Comparison of ENCODE assay signal across 13 cellular contexts in the genomic region with DNA sequence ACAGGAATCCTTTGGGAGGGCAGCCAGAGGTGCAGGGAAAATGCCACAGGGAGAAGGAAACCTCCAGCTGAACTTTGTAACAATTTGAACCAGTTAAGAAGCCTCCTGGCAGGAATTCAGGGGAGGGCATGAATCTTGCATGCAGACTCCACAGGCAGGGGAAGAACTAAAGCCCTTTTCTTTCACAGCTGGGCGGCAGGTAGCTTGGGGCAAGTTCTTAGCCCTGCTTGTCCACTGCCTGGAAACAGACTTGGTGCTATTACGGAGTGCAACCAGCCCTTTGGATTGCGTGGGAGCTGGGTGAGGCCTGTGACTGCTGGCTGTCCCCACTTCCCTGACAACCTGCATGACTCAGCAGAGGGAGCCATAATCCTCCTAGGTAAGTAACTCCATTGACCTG.
"Had no signal": no experiment of that assay in that cellular context is flagged by ENCODE, and none has a peak within 500 bp of the region (broad histone marks: within the 10 kb centered on the region; RNA-seq: fewer than 3 reads in every experiment).

No MANE protein-coding gene starts in this region.

- H3K9ac ChIP-seq: parathyroid adenoma had no signal

- DNase-seq: activated CD4-positive, alpha-beta T cell treated with anti-CD3 and anti-CD28 coated beads, Interleukin-2, amount 50 U/mL, for 1 hour; activated naive CD4-positive, alpha-beta T cell treated with anti-CD3 and anti-CD28 coated beads, Interleukin-2, amount 50 U/mL, for 16 hours; activated T-cell treated with anti-CD3 and anti-CD28 coated beads for 4 hours; kidney glomerular epithelial cell; midbrain; small intestine; stomach; T-helper 2 cell; uterus had no signal

- ATAC-seq: gastroesophageal sphincter had no signal

- H3K27me3 ChIP-seq: gastroesophageal sphincter, right atrium auricular region, stomach, uterus had no signal

- H3K79me2 ChIP-seq: parathyroid adenoma had no signal

- H3K4me1 ChIP-seq: gastroesophageal sphincter, parathyroid adenoma, right atrium auricular region, stomach, uterus had no signal

- H3K36me3 ChIP-seq: gastroesophageal sphincter, right atrium auricular region, stomach, thoracic aorta, uterus had no signal

- H3K27ac ChIP-seq: gastroesophageal sphincter, parathyroid adenoma, right atrium auricular region, stomach, thoracic aorta, uterus had no signal

- H2AFZ ChIP-seq: parathyroid adenoma had no signal

- H3K9me3 ChIP-seq: right atrium auricular region, uterus had no signal

- H3K4me3 ChIP-seq: gastroesophageal sphincter, right atrium auricular region, stomach, thoracic aorta, uterus had no signal
